ENCODE assay signal across 9 cellular contexts in the genomic region with DNA sequence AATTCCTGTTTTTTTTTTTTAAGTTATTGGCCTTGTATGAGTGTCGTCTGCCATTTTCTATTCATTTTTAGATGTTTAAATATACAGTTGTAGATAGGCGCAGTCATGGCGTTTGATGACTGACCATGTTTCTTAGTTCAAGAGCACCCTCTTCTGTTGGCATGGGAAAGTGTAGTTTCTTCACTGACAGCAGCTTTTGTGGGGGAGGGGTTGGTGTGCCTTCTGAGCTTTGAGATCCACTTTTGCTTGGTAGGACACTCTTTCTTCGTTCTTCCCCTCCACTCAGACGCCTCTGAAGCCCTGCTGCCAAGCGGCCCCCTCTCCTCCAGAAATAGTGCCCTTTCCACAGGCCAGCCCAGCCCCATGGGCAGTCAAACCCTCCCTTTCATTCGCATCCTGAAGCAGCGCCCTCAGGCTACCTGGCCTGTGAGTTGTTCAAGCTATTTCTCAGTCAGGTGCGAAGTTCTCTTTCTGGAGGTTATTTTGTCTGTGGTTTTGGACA.
DNase-seq lines count a peak whose midpoint lies in the region; ATAC-seq and TF ChIP-seq lines count a peak whose summit lies in the region.
"Had no signal": no experiment of that assay in that cellular context is flagged by ENCODE, and none has a peak within 500 bp of the region (broad histone marks: within the 10 kb centered on the region; RNA-seq: fewer than 3 reads in every experiment).

No MANE protein-coding gene starts in this region.

- H3K27ac ChIP-seq in OCI-LY7 (ENCODE audit: low read depth, low read length, poor library complexity, severe bottlenecking) (no peak overlapping the region), heart left ventricle (peak overlapping the region in 2 of 12 donors; percentile 2 to 16), prostate gland (no peak overlapping the region)

- POLR2A ChIA-PET in OCI-LY7 (lab: Charles Lee), result interaction anchor here (0.5 to 0.8 kb wide), 2 partner anchors 345 to 806 kb away, joined by 3 read pairs; no protein-coding TSS in a partner anchor

- no peak overlapping the region for H3K4me2 ChIP-seq in OCI-LY7 (ENCODE audit: low read length)

- WGBS in heart left ventricle, 4 donors, result 28 to 31% (median 29%) methylated on average over 9 of the region's 9 CpGs
- WGBS in prostate gland, result 17% methylated on average over 9 of the region's 9 CpGs

- intact Hi-C loops in OCI-LY7 (cut with micrococcal nuclease; ENCODE audit: unreplicated experiment), result loop anchor here (1.0 to 5.0 kb wide), 2 partner anchors 814 to 829 kb away; a partner anchor contains a TSS
- intact Hi-C loops in heart left ventricle (cut with DNase I), result loop anchor here in 9 of 10 donors (1.0 to 10.0 kb wide), 19 partner anchors 201 to 996 kb away; a partner anchor contains a TSS
- intact Hi-C loops in prostate gland (cut with DNase I), result loop anchor here (5.0 to 10.0 kb wide), 4 partner anchors 84 to 346 kb away; no protein-coding TSS in a partner anchor

- H4K20me1 ChIP-seq in OCI-LY7 (ENCODE audit: insufficient read depth, low read length), result no peaks in the 10 kb centered on the region

- H3K9me3 Mint-ChIP-seq in activated naive CD8-positive, alpha-beta T cell treated with anti-CD3 and anti-CD28 coated beads, Interleukin-2, amount 50 U/mL, for 24 hours, result no peaks in the 10 kb centered on the region

- ATAC-seq in activated naive CD8-positive, alpha-beta T cell treated with anti-CD3 and anti-CD28 coated beads, Interleukin-2, amount 50 U/mL, for 24 hours, result no peak
- ATAC-seq in heart left ventricle (peak; percentile 88 to 93 (median 91)), GM21576 (IDR thresholded peaks at IDR 0.05; ENCODE audit: unreplicated experiment) (no peak)

- no peaks in the 10 kb centered on the region for H3K36me3 Mint-ChIP-seq in activated naive CD8-positive, alpha-beta T cell treated with anti-CD3 and anti-CD28 coated beads, Interleukin-2, amount 50 U/mL, for 24 hours (ENCODE audit: low read depth)

- H3K36me3 ChIP-seq in OCI-LY7 (ENCODE audit: insufficient read depth, low read length), result no peaks in the 10 kb centered on the region
- H3K36me3 ChIP-seq in heart left ventricle, result no peaks in the 10 kb centered on the region
- no peaks in the 10 kb centered on the region for H3K36me3 ChIP-seq in prostate gland

- peak; percentile 57; the same call in 1 of the 2 replicates for TF ChIP-seq CTCF in GM12874 (IDR thresholded peaks at IDR 0.05; ENCODE audit: insufficient read depth, low read depth, low read length)
- TF ChIP-seq CTCF in LNCAP (IDR thresholded peaks at IDR 0.05), result peak; percentile 67
- TF ChIP-seq CTCF in OCI-LY7 (conservative IDR thresholded peaks at IDR 0.05; ENCODE audit: low read length), result peak; percentile 81
- peak; percentile 30 to 82 (median 72) for TF ChIP-seq CTCF in heart left ventricle (IDR thresholded peaks at IDR 0.05)
- peak; percentile 40 to 87 (median 74) for TF ChIP-seq CTCF in prostate gland (IDR thresholded peaks at IDR 0.05)

- no peak overlapping the region for H3K27ac Mint-ChIP-seq in activated naive CD8-positive, alpha-beta T cell treated with anti-CD3 and anti-CD28 coated beads, Interleukin-2, amount 50 U/mL, for 24 hours

- TF ChIP-seq POLR2A in heart left ventricle (IDR thresholded peaks at IDR 0.05) (no peak), prostate gland (IDR thresholded peaks at IDR 0.05) (no peak)

- no peak overlapping the region for H3K4me3 ChIP-seq in OCI-LY7 (ENCODE audit: low read depth, low read length, poor library complexity, severe bottlenecking)
- no peak overlapping the region for H3K4me3 ChIP-seq in heart left ventricle
- H3K4me3 ChIP-seq in prostate gland, result no peak overlapping the region
- H3K4me3 ChIP-seq: skin epidermis had no signal

- no peak overlapping the region for H2AFZ ChIP-seq in OCI-LY7 (ENCODE audit: low read length)

- H3K4me1 ChIP-seq in OCI-LY7 (ENCODE audit: insufficient read depth, low read length, poor library complexity, severe bottlenecking) (no peaks in the 10 kb centered on the region), heart left ventricle (peaks cover 0 to 24% (median 5%) of the 10 kb centered on the region in 12 donors), prostate gland (replicated peaks) (no peaks in the 10 kb centered on the region)

- no peaks in the 10 kb centered on the region for H3K27me3 ChIP-seq in heart left ventricle
- no peaks in the 10 kb centered on the region for H3K27me3 ChIP-seq in prostate gland (replicated peaks; ENCODE audit: insufficient read depth)

- CTCF ChIA-PET in OCI-LY7 (lab: Charles Lee; ENCODE audit: unreplicated experiment), result no interaction called here

- no peaks in the 10 kb centered on the region for H3K79me2 ChIP-seq in OCI-LY7 (ENCODE audit: insufficient read depth, low read depth, low read length)

- H3K27me3 Mint-ChIP-seq in activated naive CD8-positive, alpha-beta T cell treated with anti-CD3 and anti-CD28 coated beads, Interleukin-2, amount 50 U/mL, for 24 hours, result peaks cover 6% of the 10 kb centered on the region

- peak; percentile 84 for DNase-seq in A172 (ENCODE audit: low spot score)
- peak; percentile 53 for DNase-seq in OCI-LY7 (ENCODE audit: low spot score)
- DNase-seq in activated naive CD8-positive, alpha-beta T cell treated with anti-CD3 and anti-CD28 coated beads, Interleukin-2, amount 50 U/mL, for 24 hours, result peak; percentile 46
- DNase-seq in heart left ventricle, result peak in 4 of 5 donors; percentile 39 to 77 (median 62)
- DNase-seq in prostate gland (ENCODE audit: low spot score), result peak; percentile 64

- peaks cover 8% of the 10 kb centered on the region for H3K4me1 Mint-ChIP-seq in activated naive CD8-positive, alpha-beta T cell treated with anti-CD3 and anti-CD28 coated beads, Interleukin-2, amount 50 U/mL, for 24 hours

- H3K9me2 ChIP-seq in OCI-LY7 (ENCODE audit: insufficient read depth, low read length), result no peaks in the 10 kb centered on the region

- H3K9me3 ChIP-seq in OCI-LY7 (ENCODE audit: low read length) (no peaks in the 10 kb centered on the region), heart left ventricle (no peaks in the 10 kb centered on the region), prostate gland (no peaks in the 10 kb centered on the region)

- no peak overlapping the region for H3K4me3 Mint-ChIP-seq in activated naive CD8-positive, alpha-beta T cell treated with anti-CD3 and anti-CD28 coated beads, Interleukin-2, amount 50 U/mL, for 24 hours

- BruUV-seq in OCI-LY7 (replicated peaks; lab: Mats Ljungman, UMichigan), result no TSS peak

Comparison
In these comparisons a context has a peak if more than half of its experiments do, and no peak if none do; other contexts are left out.
1. ATAC-seq: peak in heart left ventricle (4 of 4); none in activated naive CD8-positive, alpha-beta T cell treated with anti-CD3 and anti-CD28 coated beads, Interleukin-2, amount 50 U/mL, for 24 hours (single experiment) and GM21576 (single experiment).
2. Peak in every context shown above with its lines, with median percentiles within 50 percentile points of each other: DNase-seq and CTCF ChIP-seq.